In genomic region chr1:6141601-6142000, GRCh38 we compare ENCODE assay signal across 11 cellular contexts. TPM values are rescaled to one million over a fixed set of nuclear protein-coding genes. Genes with fewer than 3 reads are reported as not detected.
A peak's percentile ranks its signal among the peaks of the same experiment; 100 is the strongest.
DNase-seq lines count a peak whose midpoint lies in the region; ATAC-seq and TF ChIP-seq lines count a peak whose summit lies in the region.
"Had no signal": no experiment of that assay in that cellular context is flagged by ENCODE, and none has a peak within 500 bp of the region (broad histone marks: within the 10 kb centered on the region; RNA-seq: fewer than 3 reads in every experiment).

No MANE protein-coding gene starts in this region.

- H3K36me3 Mint-ChIP-seq in activated CD8-positive, alpha-beta memory T cell treated with anti-CD3 and anti-CD28 coated beads, Interleukin-2, amount 10 ng/mL, durations not matched to agents 7 days and 5 days = no peaks in the 10 kb centered on the region
- no peaks in the 10 kb centered on the region for H3K36me3 Mint-ChIP-seq in activated T-cell treated with anti-CD3 and anti-CD28 coated beads, Interleukin-2, amount 50 U/mL, for 72 hours (ENCODE audit: insufficient read depth in 2 of 2)
- no peaks in the 10 kb centered on the region for H3K36me3 Mint-ChIP-seq in progenitor cell of endocrine pancreas (ENCODE audit: insufficient read depth)

- H3K4me3 Mint-ChIP-seq in activated CD8-positive, alpha-beta memory T cell treated with anti-CD3 and anti-CD28 coated beads, Interleukin-2, amount 10 ng/mL, durations not matched to agents 7 days and 5 days = no peak overlapping the region
- no peak overlapping the region for H3K4me3 Mint-ChIP-seq in activated T-cell treated with anti-CD3 and anti-CD28 coated beads, Interleukin-2, amount 50 U/mL, for 72 hours
- no peak overlapping the region for H3K4me3 Mint-ChIP-seq in progenitor cell of endocrine pancreas (ENCODE audit: low read depth)

- no peaks in the 10 kb centered on the region for H3K4me1 Mint-ChIP-seq in activated CD8-positive, alpha-beta memory T cell treated with anti-CD3 and anti-CD28 coated beads, Interleukin-2, amount 10 ng/mL, durations not matched to agents 7 days and 5 days
- H3K4me1 Mint-ChIP-seq in activated T-cell treated with anti-CD3 and anti-CD28 coated beads, Interleukin-2, amount 50 U/mL, for 72 hours (ENCODE audit: low read depth) = no peaks in the 10 kb centered on the region
- peaks cover 1% of the 10 kb centered on the region for H3K4me1 Mint-ChIP-seq in progenitor cell of endocrine pancreas (ENCODE audit: low read depth)

- H3K27me3 Mint-ChIP-seq in activated CD8-positive, alpha-beta memory T cell treated with anti-CD3 and anti-CD28 coated beads, Interleukin-2, amount 10 ng/mL, durations not matched to agents 7 days and 5 days = peaks cover 4% of the 10 kb centered on the region
- H3K27me3 Mint-ChIP-seq in activated T-cell treated with anti-CD3 and anti-CD28 coated beads, Interleukin-2, amount 50 U/mL, for 72 hours (ENCODE audit: low read depth) = no peaks in the 10 kb centered on the region
- H3K27me3 Mint-ChIP-seq in progenitor cell of endocrine pancreas = peaks cover 18% of the 10 kb centered on the region

- CTCF ChIA-PET in activated CD8-positive, alpha-beta memory T cell treated with anti-CD3 and anti-CD28 coated beads, Interleukin-2, amount 10 ng/mL, durations not matched to agents 7 days and 5 days (lab: Charles Lee) = no interaction called here

- no peak for ATAC-seq in activated CD8-positive, alpha-beta memory T cell treated with anti-CD3 and anti-CD28 coated beads, Interleukin-2, amount 10 ng/mL, durations not matched to agents 7 days and 5 days
- ATAC-seq in activated T-cell treated with anti-CD3 and anti-CD28 coated beads, Interleukin-2, amount 50 U/mL, for 72 hours (replicated peaks in 1 of 2) = peak; percentile 69 to 73

- peak; percentile 48 for DNase-seq in activated CD8-positive, alpha-beta memory T cell treated with anti-CD3 and anti-CD28 coated beads, Interleukin-2, amount 10 ng/mL, durations not matched to agents 7 days and 5 days
- no peak for DNase-seq in activated CD8-positive, alpha-beta memory T cell treated with anti-CD3 and anti-CD28 coated beads for 24 hours
- peak; percentile 49 for DNase-seq in HuH-7 (ENCODE audit: low spot score)
- peak; percentile 43 to 45 for DNase-seq in activated T-cell treated with anti-CD3 and anti-CD28 coated beads, Interleukin-2, amount 50 U/mL, for 72 hours
- no peak for DNase-seq in progenitor cell of endocrine pancreas (ENCODE audit: low spot score, unreplicated experiment)
- DNase-seq in SHP77 (lab: John Stamatoyannopoulos, UW) = no peak
- no peak for DNase-seq in foreskin melanocyte
- DNase-seq in cerebellum (ENCODE audit: low spot score) = no peak
- DNase-seq: caudate nucleus, NCI-H2029, retina had no signal

- peak; percentile 20 for TF ChIP-seq CTCF in progenitor cell of endocrine pancreas (IDR thresholded peaks at IDR 0.05; ENCODE audit: unreplicated experiment)

- H3K27ac Mint-ChIP-seq in activated CD8-positive, alpha-beta memory T cell treated with anti-CD3 and anti-CD28 coated beads, Interleukin-2, amount 10 ng/mL, durations not matched to agents 7 days and 5 days = no peak overlapping the region
- no peak overlapping the region for H3K27ac Mint-ChIP-seq in activated T-cell treated with anti-CD3 and anti-CD28 coated beads, Interleukin-2, amount 50 U/mL, for 72 hours
- no peak overlapping the region for H3K27ac Mint-ChIP-seq in progenitor cell of endocrine pancreas

- H3K9me3 Mint-ChIP-seq in activated CD8-positive, alpha-beta memory T cell treated with anti-CD3 and anti-CD28 coated beads, Interleukin-2, amount 10 ng/mL, durations not matched to agents 7 days and 5 days (ENCODE audit: low read depth) = no peaks in the 10 kb centered on the region
- H3K9me3 Mint-ChIP-seq in activated T-cell treated with anti-CD3 and anti-CD28 coated beads, Interleukin-2, amount 50 U/mL, for 72 hours = no peaks in the 10 kb centered on the region
- no peaks in the 10 kb centered on the region for H3K9me3 Mint-ChIP-seq in progenitor cell of endocrine pancreas (ENCODE audit: low read depth)

RNA-seq across cellular contexts. Expression of gene CHD5, which starts 38.5 kb away (rescaled TPM):
- total RNA-seq in activated CD8-positive, alpha-beta memory T cell treated with anti-CD3 and anti-CD28 coated beads, Interleukin-2, amount 10 ng/mL, durations not matched to agents 7 days and 5 days = 1 to 10 TPM in 1 of 2 experiments, under 1 TPM in 1; 0.47 to 1.1 TPM
- under 1 TPM; 0.16 to 0.31 TPM for total RNA-seq in activated T-cell treated with anti-CD3 and anti-CD28 coated beads, Interleukin-2, amount 50 U/mL, for 72 hours
- total RNA-seq in progenitor cell of endocrine pancreas (0.58 and 0.77 TPM in 2 replicates), cerebellum (27.8 TPM)

RNA-seq across cellular contexts. Expression of gene RPL22, which starts 57.8 kb away (rescaled TPM):
- total RNA-seq in activated CD8-positive, alpha-beta memory T cell treated with anti-CD3 and anti-CD28 coated beads, Interleukin-2, amount 10 ng/mL, durations not matched to agents 7 days and 5 days = 100 to 1,000 TPM; 229 to 287 TPM
- 100 to 1,000 TPM; 507 to 537 TPM for total RNA-seq in activated T-cell treated with anti-CD3 and anti-CD28 coated beads, Interleukin-2, amount 50 U/mL, for 72 hours
- total RNA-seq in progenitor cell of endocrine pancreas (414 and 432 TPM in 2 replicates), cerebellum (180 TPM)

Comparison
In these comparisons a context has a peak if more than half of its experiments do, and no peak if none do; other contexts are left out.
1. DNase-seq: peak in activated CD8-positive, alpha-beta memory T cell treated with anti-CD3 and anti-CD28 coated beads, Interleukin-2, amount 10 ng/mL, durations not matched to agents 7 days and 5 days (single experiment), HuH-7 (single experiment) and activated T-cell treated with anti-CD3 and anti-CD28 coated beads, Interleukin-2, amount 50 U/mL, for 72 hours (2 of 2); none in activated CD8-positive, alpha-beta memory T cell treated with anti-CD3 and anti-CD28 coated beads for 24 hours (single experiment), progenitor cell of endocrine pancreas (single experiment), SHP77 (0 of 2), foreskin melanocyte (single experiment) and cerebellum (single experiment).
2. RNA of gene CHD5, which starts 38.5 kb away (total RNA-seq): 27.8 TPM in cerebellum (single experiment); 0.47 to 1.1 TPM in activated CD8-positive, alpha-beta memory T cell treated with anti-CD3 and anti-CD28 coated beads, Interleukin-2, amount 10 ng/mL, durations not matched to agents 7 days and 5 days, 0.58 to 0.77 TPM in progenitor cell of endocrine pancreas and 0.16 to 0.31 TPM in activated T-cell treated with anti-CD3 and anti-CD28 coated beads, Interleukin-2, amount 50 U/mL, for 72 hours; every median in the first group is over 10 times any median in the second.